In genomic region chr4:15001248-15001824, GRCh38 we compare ENCODE assay signal across 8 cellular contexts. TPM values are rescaled to one million over a fixed set of nuclear protein-coding genes. Genes with fewer than 3 reads are reported as not detected.
DNase-seq lines count a peak whose midpoint lies in the region; ATAC-seq lines count a peak whose summit lies in the region.

No MANE protein-coding gene starts in this region.

- peak overlapping the region; percentile 97 for H3K4me3 ChIP-seq in esophagus (ENCODE audit: low read depth in 1 of 2, low read length in 2 of 2)

- H3K9me3 ChIP-seq in esophagus (ENCODE audit: control insufficient read depth in 2 of 2, insufficient read depth in 1 of 2, low read depth in 1 of 2, low read length in 1 of 2) = no peaks in the 10 kb centered on the region

- no peaks in the 10 kb centered on the region for H3K4me1 ChIP-seq in esophagus (ENCODE audit: control insufficient read depth in 2 of 2, insufficient read depth in 2 of 2, low read length in 1 of 2)

- DNase-seq in AG08396 (ENCODE audit: low spot score) (peak; percentile 72), NCI-H460 (ENCODE audit: extremely low read depth, low read depth) (peak; percentile 84), mucosa of gallbladder (ENCODE audit: low spot score) (peak; percentile 53)
- peak; percentile 60 for DNase-seq in activated T-cell treated with anti-CD3 and anti-CD28 coated beads, Interleukin-2, amount 50 U/mL, for 1 hour
- peak; percentile 5 to 25 for DNase-seq in stimulated activated CD8-positive, alpha-beta memory T cell treated with anti-CD3 and anti-CD28 coated beads, Interleukin-7, amount 100 ng/mL, for 1 hour (ENCODE audit: low read depth in 2 of 2)

- H3K27ac ChIP-seq in esophagus (ENCODE audit: low read depth in 2 of 2, low read length in 1 of 2) = peak overlapping the region; percentile 98 to 100

- peak; percentile 25 for ATAC-seq in GM18861 (IDR thresholded peaks at IDR 0.05; ENCODE audit: unreplicated experiment)
- peak; percentile 20 for ATAC-seq in HG03095 (IDR thresholded peaks at IDR 0.05; ENCODE audit: unreplicated experiment)

- no peaks in the 10 kb centered on the region for H3K36me3 ChIP-seq in esophagus (ENCODE audit: control insufficient read depth in 2 of 2, insufficient read depth in 2 of 2, low read length in 1 of 2)

- no peaks in the 10 kb centered on the region for H3K27me3 ChIP-seq in esophagus (ENCODE audit: control insufficient read depth in 1 of 2, insufficient read depth in 2 of 2, low read length in 2 of 2)

- 0% methylated on average over 30 of the region's 30 CpGs for WGBS in esophagus, 2 donors

RNA-seq across cellular contexts. Expression of gene CPEB2, which starts 0.9 kb away (rescaled TPM):
- 5.8 and 6.2 TPM in 2 replicates for total RNA-seq in NCI-H460 (2014; rRNA removed; shearing (Covaris generic))
- polyA plus RNA-seq in NCI-H460 (2014; cell fraction: nucleus; rRNA removed) = 4.0 and 6.0 TPM in 2 replicates
- polyA plus RNA-seq in esophagus = 1 to 10 TPM; 8.4 to 8.9 TPM
- 32.4 TPM for total RNA-seq in mucosa of gallbladder

Comparison
In these comparisons a context has a peak if more than half of its experiments do, and no peak if none do; other contexts are left out.
1. Peak in every context shown above with its lines: DNase-seq, ATAC-seq, H3K4me3 ChIP-seq and H3K27ac ChIP-seq.
2. DNase-seq: peak in every context shown above with its lines; median percentile 84 in NCI-H460; 72 in AG08396; 60 in activated T-cell treated with anti-CD3 and anti-CD28 coated beads, Interleukin-2, amount 50 U/mL, for 1 hour; 53 in mucosa of gallbladder; 15 in stimulated activated CD8-positive, alpha-beta memory T cell treated with anti-CD3 and anti-CD28 coated beads, Interleukin-7, amount 100 ng/mL, for 1 hour.